ENCODE assay signal across 13 cellular contexts in genomic region chr15:40932146-40932545, GRCh38. TPM values are rescaled to one million over a fixed set of nuclear protein-coding genes. Genes with fewer than 3 reads are reported as not detected.
DNase-seq lines count a peak whose midpoint lies in the region; ATAC-seq and TF ChIP-seq lines count a peak whose summit lies in the region.
"Had no signal": no experiment of that assay in that cellular context is flagged by ENCODE, and none has a peak within 500 bp of the region (broad histone marks: within the 10 kb centered on the region; RNA-seq: fewer than 3 reads in every experiment).

No MANE protein-coding gene starts in this region.

- H3K36me3 Mint-ChIP-seq in IgD-negative memory B cell (peaks cover 4% of the 10 kb centered on the region), brain (no peaks in the 10 kb centered on the region)
- H3K36me3 Mint-ChIP-seq: natural killer cell treated with Interleukin-12 subunit alpha and Interleukin-12 subunit beta and Interleukin-15 and Interleukin-18, amount 100 ng/mL, for 72 hours had no signal

- H3K9me3 Mint-ChIP-seq in IgD-negative memory B cell, result no peaks in the 10 kb centered on the region
- peaks cover 0 to 13% (median 0%) of the 10 kb centered on the region in 5 experiments for H3K9me3 Mint-ChIP-seq in brain
- H3K9me3 Mint-ChIP-seq: effector memory CD8-positive, alpha-beta T cell; natural killer cell treated with Interleukin-12 subunit alpha and Interleukin-12 subunit beta and Interleukin-15 and Interleukin-18, amount 100 ng/mL, for 72 hours had no signal

- H3K27ac ChIP-seq in osteoblast (ENCODE audit: low read depth, low read length), result no peak overlapping the region
- H3K27ac ChIP-seq: SK-N-MC had no signal

- DNase-seq in NCI-H1417 (lab: John Stamatoyannopoulos, UW) (peak; percentile 6 to 49 (median 17)), NCI-H1417 treated with DMSO at 0.1 percent for 48 hours (lab: John Stamatoyannopoulos, UW) (no peak), osteoblast (ENCODE audit: insufficient read length, low spot score, missing footprints) (peak; percentile 77), AG08395 (ENCODE audit: low spot score) (no peak), HuH-7.5 (ENCODE audit: low spot score) (no peak)
- DNase-seq: effector memory CD8-positive, alpha-beta T cell; NCI-H1694 treated with DMSO at 0.1 percent for 48 hours had no signal

- H3K9me3 ChIP-seq in osteoblast (ENCODE audit: low read depth, low read length), result no peaks in the 10 kb centered on the region
- H3K9me3 ChIP-seq: HAP-1 had no signal

- H3K79me2 ChIP-seq in osteoblast (ENCODE audit: insufficient read depth, low read length), result no peaks in the 10 kb centered on the region

- H3K4me3 ChIP-seq in osteoblast (ENCODE audit: insufficient read depth, low read length), result no peak overlapping the region
- H3K4me3 ChIP-seq: HAP-1, SK-N-MC had no signal

- peaks cover 61% of the 10 kb centered on the region for H3K27me3 ChIP-seq in osteoblast (ENCODE audit: insufficient read depth, low read length)

- no peak for ATAC-seq in GM19035 (IDR thresholded peaks at IDR 0.05; ENCODE audit: unreplicated experiment)
- ATAC-seq: effector memory CD8-positive, alpha-beta T cell had no signal

- H3K4me2 ChIP-seq in osteoblast (ENCODE audit: insufficient read depth, low read length), result no peak overlapping the region

- no peak for TF ChIP-seq CTCF in brain (conservative IDR thresholded peaks at IDR 0.05)
- TF ChIP-seq CTCF in osteoblast (IDR thresholded peaks at IDR 0.05; ENCODE audit: extremely low read depth, low read depth, low read length), result no peak

- H3K4me3 Mint-ChIP-seq in IgD-negative memory B cell (peak overlapping the region in 3 of 4 donors; percentile 32 to 75 (median 57)), brain (peak overlapping the region; percentile 9 to 90 (median 85))
- H3K4me3 Mint-ChIP-seq: natural killer cell treated with Interleukin-12 subunit alpha and Interleukin-12 subunit beta and Interleukin-15 and Interleukin-18, amount 100 ng/mL, for 72 hours had no signal

- no peak overlapping the region for H2AFZ ChIP-seq in osteoblast (ENCODE audit: low read length)

- peaks cover 22% of the 10 kb centered on the region for H3K4me1 ChIP-seq in osteoblast (ENCODE audit: insufficient read depth, low read length)

- no peaks in the 10 kb centered on the region for H3K36me3 ChIP-seq in osteoblast (ENCODE audit: insufficient read depth, low read length)
- H3K36me3 ChIP-seq: HAP-1 had no signal

- no peaks in the 10 kb centered on the region for H4K20me1 ChIP-seq in osteoblast (ENCODE audit: insufficient read depth, low read length)

- peaks cover 19 to 25% (median 23%) of the 10 kb centered on the region in 3 donors for H3K4me1 Mint-ChIP-seq in IgD-negative memory B cell
- peaks cover 40% of the 10 kb centered on the region for H3K4me1 Mint-ChIP-seq in brain

- peaks cover 36% of the 10 kb centered on the region for H3K27me3 Mint-ChIP-seq in IgD-negative memory B cell
- peaks cover 84% of the 10 kb centered on the region for H3K27me3 Mint-ChIP-seq in brain

- H3K27ac Mint-ChIP-seq in IgD-negative memory B cell (peak overlapping the region in 1 of 3 donors; percentile 59), brain (peak overlapping the region in 1 of 5 experiments; percentile 63)
- H3K27ac Mint-ChIP-seq: effector memory CD8-positive, alpha-beta T cell; natural killer cell treated with Interleukin-12 subunit alpha and Interleukin-12 subunit beta and Interleukin-15 and Interleukin-18, amount 100 ng/mL, for 72 hours had no signal

RNA-seq across cellular contexts. Expression of gene DLL4, which starts 3.0 kb away (rescaled TPM):
- polyA plus RNA-seq in IgD-negative memory B cell, result not detected
- polyA plus RNA-seq in brain (ENCODE audit: insufficient read depth, low read depth, low replicate concordance), result 6.8 TPM
- not detected in 2 replicates for total RNA-seq in osteoblast

RNA-seq across cellular contexts. Expression of gene CHAC1, which starts 21.1 kb away (rescaled TPM):
- polyA plus RNA-seq in IgD-negative memory B cell (0.84 TPM), brain (ENCODE audit: insufficient read depth, low read depth, low replicate concordance) (16.9 TPM)
- 30.0 and 30.1 TPM in 2 replicates for total RNA-seq in osteoblast

RNA-seq across cellular contexts. Expression of gene VPS18, which starts 37.9 kb away (rescaled TPM):
- polyA plus RNA-seq in IgD-negative memory B cell, result 27.0 TPM
- polyA plus RNA-seq in brain (ENCODE audit: insufficient read depth, low read depth, low replicate concordance), result 18.2 TPM
- 55.4 and 60.8 TPM in 2 replicates for total RNA-seq in osteoblast

RNA-seq across cellular contexts. Expression of gene RHOV, which starts 58.1 kb away (rescaled TPM):
- polyA plus RNA-seq in IgD-negative memory B cell, result not detected
- polyA plus RNA-seq in brain (ENCODE audit: insufficient read depth, low read depth, low replicate concordance), result 2.3 TPM
- 0.36 TPM in 1 of 2 replicates, not detected in the other for total RNA-seq in osteoblast
- total RNA-seq: natural killer cell treated with Interleukin-12 subunit alpha and Interleukin-12 subunit beta and Interleukin-15 and Interleukin-18, amount 100 ng/mL, for 72 hours had no signal

Comparison
In these comparisons a context has a peak if more than half of its experiments do, and no peak if none do; other contexts are left out.
1. DNase-seq: peak in NCI-H1417 (3 of 3) and osteoblast (single experiment); none in NCI-H1417 treated with DMSO at 0.1 percent for 48 hours (single experiment), AG08395 (single experiment) and HuH-7.5 (single experiment).